Comparison of ENCODE assay signal across 8 cellular contexts in genomic region chr11:119481021-119481666, GRCh38. TPM values are rescaled to one million over a fixed set of nuclear protein-coding genes. Genes with fewer than 3 reads are reported as not detected.
A peak's percentile ranks its signal among the peaks of the same experiment; 100 is the strongest.
DNase-seq lines count a peak whose midpoint lies in the region; ATAC-seq and TF ChIP-seq lines count a peak whose summit lies in the region.

No MANE protein-coding gene starts in this region.

- peak; percentile 86 for ATAC-seq in GM19351 (IDR thresholded peaks at IDR 0.05; ENCODE audit: unreplicated experiment)
- peak; percentile 94 for ATAC-seq in SK-N-SH treated with all-trans-retinoic acid at 6 μM for 48 hours
- peak; percentile 84 to 88 for ATAC-seq in activated naive CD4-positive, alpha-beta T cell treated with anti-CD3 and anti-CD28 coated beads, Interleukin-2, amount 50 U/mL, for 72 hours
- peak; percentile 78 for ATAC-seq in Right ventricle myocardium inferior
- peak; percentile 89 for ATAC-seq in upper lobe of right lung

- no peaks in the 10 kb centered on the region for H3K4me1 ChIP-seq in upper lobe of right lung

- no peaks in the 10 kb centered on the region for H3K27me3 ChIP-seq in upper lobe of right lung

- no peak overlapping the region for H3K27ac ChIP-seq in upper lobe of right lung

- no peaks in the 10 kb centered on the region for H3K36me3 ChIP-seq in upper lobe of right lung

- intact Hi-C loops in Right ventricle myocardium inferior (cut with DNase I) (loop anchor here (1.0 to 10.0 kb wide), 4 partner anchors 52 to 627 kb away; no protein-coding TSS in a partner anchor), upper lobe of right lung (cut with DNase I) (no loop called here)

- no peaks in the 10 kb centered on the region for H3K36me3 Mint-ChIP-seq in activated naive CD4-positive, alpha-beta T cell treated with anti-CD3 and anti-CD28 coated beads, Interleukin-2, amount 50 U/mL, for 72 hours

- no peaks in the 10 kb centered on the region for H3K9me3 Mint-ChIP-seq in activated naive CD4-positive, alpha-beta T cell treated with anti-CD3 and anti-CD28 coated beads, Interleukin-2, amount 50 U/mL, for 72 hours

- DNase-seq in AG20443 (ENCODE audit: low spot score) (peak; percentile 98), NAMALWA (ENCODE audit: low spot score) (peak; percentile 68), Right ventricle myocardium inferior (ENCODE audit: missing footprints) (peak; percentile 86), pons (ENCODE audit: low spot score) (peak; percentile 54), upper lobe of right lung (peak; percentile 88)
- DNase-seq in activated naive CD4-positive, alpha-beta T cell treated with anti-CD3 and anti-CD28 coated beads, Interleukin-2, amount 50 U/mL, for 72 hours (ENCODE audit: low spot score in 2 of 2), result peak; percentile 70 to 95

- no peaks in the 10 kb centered on the region for H3K9me3 ChIP-seq in upper lobe of right lung

- H3K4me3 ChIP-seq in upper lobe of right lung, result no peak overlapping the region

- TF ChIP-seq CTCF in upper lobe of right lung (IDR thresholded peaks at IDR 0.05), result peak; percentile 96

- no peak overlapping the region for H3K27ac Mint-ChIP-seq in activated naive CD4-positive, alpha-beta T cell treated with anti-CD3 and anti-CD28 coated beads, Interleukin-2, amount 50 U/mL, for 72 hours

TF ChIP-seq in SK-N-SH treated with all-trans-retinoic acid at 6 μM for 48 hours, 23 proteins besides CTCF, POLR2A, EP300 and RAD21:
- TF ChIP-seq GLIS3 (CRISPR knock-in tag; IDR thresholded peaks at IDR 0.05), result no peak
- no peak for TF ChIP-seq CREB5 (CRISPR knock-in tag; IDR thresholded peaks at IDR 0.05; ENCODE audit: low read depth)
- no peak for TF ChIP-seq ZC3H10 (CRISPR knock-in tag; IDR thresholded peaks at IDR 0.05)
- TF ChIP-seq TOX (CRISPR knock-in tag; IDR thresholded peaks at IDR 0.05; ENCODE audit: borderline replicate concordance), result no peak
- TF ChIP-seq CSDC2 (CRISPR knock-in tag; IDR thresholded peaks at IDR 0.05), result no peak
- TF ChIP-seq SNAI2 (CRISPR knock-in tag; IDR thresholded peaks at IDR 0.05), result no peak
- TF ChIP-seq ZNF8 (CRISPR knock-in tag; IDR thresholded peaks at IDR 0.05), result no peak
- no peak for TF ChIP-seq PPARA (CRISPR knock-in tag; IDR thresholded peaks at IDR 0.05; ENCODE audit: borderline replicate concordance)
- TF ChIP-seq PATZ1 (CRISPR knock-in tag; IDR thresholded peaks at IDR 0.05; ENCODE audit: borderline replicate concordance), result no peak
- TF ChIP-seq POU6F1 (CRISPR knock-in tag; IDR thresholded peaks at IDR 0.05; ENCODE audit: borderline replicate concordance, low read depth), result no peak

RNA-seq across cellular contexts. Expression of gene THY1, which starts 58.2 kb away (rescaled TPM):
- not detected for total RNA-seq in activated naive CD4-positive, alpha-beta T cell treated with anti-CD3 and anti-CD28 coated beads, Interleukin-2, amount 50 U/mL, for 72 hours
- 1.8 TPM for total RNA-seq in Right ventricle myocardium inferior
- total RNA-seq in upper lobe of right lung, result 7.8 TPM
